ENCODE assay signal across 9 cellular contexts in the genomic region with DNA sequence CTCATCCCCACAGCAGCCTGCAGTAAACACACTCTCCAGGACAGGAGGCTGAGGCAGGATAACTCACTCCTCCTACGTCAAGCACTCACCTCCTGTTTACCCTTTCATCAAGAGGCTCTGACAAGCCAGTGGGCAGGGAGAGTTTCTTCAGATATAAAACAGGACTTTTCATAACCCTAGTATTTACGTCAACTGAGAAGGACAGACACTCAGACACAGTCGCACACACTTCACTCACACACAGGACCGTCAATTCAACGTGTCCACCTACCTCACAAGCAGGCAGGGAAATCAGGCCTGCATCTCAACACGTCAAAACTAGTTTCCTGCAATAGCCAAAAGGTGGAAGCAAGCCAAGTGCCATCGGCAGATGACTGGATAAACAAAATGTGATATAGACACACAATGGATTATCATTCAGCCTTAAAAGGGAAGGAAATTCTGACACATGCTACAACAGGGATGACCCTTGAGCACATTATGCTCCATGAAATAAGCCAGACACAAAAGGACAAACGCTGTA. TPM values are rescaled to one million over a fixed set of nuclear protein-coding genes. Genes with fewer than 3 reads are reported as not detected.
DNase-seq lines count a peak whose midpoint lies in the region; ATAC-seq, FAIRE-seq and TF ChIP-seq lines count a peak whose summit lies in the region.
"Had no signal": no experiment of that assay in that cellular context is flagged by ENCODE, and none has a peak within 500 bp of the region (broad histone marks: within the 10 kb centered on the region; RNA-seq: fewer than 3 reads in every experiment).

No MANE protein-coding gene starts in this region.

- no peak for TF ChIP-seq RAD21 in SK-N-SH (IDR thresholded peaks at IDR 0.05; ENCODE audit: low read length)

- no TSS peak for BruUV-seq in A673 (replicated peaks; lab: Mats Ljungman, UMichigan)

- no peak overlapping the region for H3K4me2 ChIP-seq in SK-N-SH

- TF ChIP-seq CTCF in SK-N-SH (IDR thresholded peaks at IDR 0.05) (no peak), psoas muscle (IDR thresholded peaks at IDR 0.05) (no peak), A673 (conservative IDR thresholded peaks at IDR 0.05; ENCODE audit: low read depth, low read length) (no peak), ovary (IDR thresholded peaks at IDR 0.05) (no peak)

- CTCF ChIA-PET in SK-N-SH (lab: Yijun Ruan, JAX) = no interaction called here
- CTCF ChIA-PET in A673 (lab: Charles Lee) = no interaction called here

- no peaks in the 10 kb centered on the region for H4K20me1 ChIP-seq in SK-N-SH (ENCODE audit: insufficient read depth)

- H3K9me3 ChIP-seq in SK-N-SH = no peaks in the 10 kb centered on the region
- no peaks in the 10 kb centered on the region for H3K9me3 ChIP-seq in psoas muscle
- no peaks in the 10 kb centered on the region for H3K9me3 ChIP-seq in A673 (ENCODE audit: low read depth, low read length, poor library complexity, severe bottlenecking)
- H3K9me3 ChIP-seq in ovary = no peaks in the 10 kb centered on the region

- peak; percentile 89 for FAIRE-seq in GM12892 (lab: Jason Lieb, UNC)
- FAIRE-seq: GM18507 had no signal

- H3K27me3 ChIP-seq in SK-N-SH (ENCODE audit: insufficient read depth) (no peaks in the 10 kb centered on the region), psoas muscle (ENCODE audit: insufficient read depth in 3 of 3, low read length in 2 of 3) (no peaks in the 10 kb centered on the region), A673 (replicated peaks; ENCODE audit: insufficient read depth, low read depth, low read length, poor library complexity) (no peaks in the 10 kb centered on the region), ovary (no peaks in the 10 kb centered on the region)

- H3K27ac ChIP-seq in SK-N-SH (ENCODE audit: low read depth in 2 of 2, low read length in 1 of 2) (no peak overlapping the region; a peak in 1 of 4 replicates), psoas muscle (peak overlapping the region; percentile 46), A673 (ENCODE audit: low read depth, low read length, poor library complexity, severe bottlenecking) (no peak overlapping the region), ovary (no peak overlapping the region)

- no peaks in the 10 kb centered on the region for H3F3A ChIP-seq in SK-N-SH (replicated peaks; ENCODE audit: insufficient read depth)

- no peaks in the 10 kb centered on the region for H3K79me2 ChIP-seq in SK-N-SH (ENCODE audit: insufficient read depth)

- H2AFZ ChIP-seq in SK-N-SH (ENCODE audit: low read depth) = no peak overlapping the region

- H3K4me3 ChIP-seq in SK-N-SH (ENCODE audit: low read depth in 2 of 2, low read length in 1 of 2) = no peak overlapping the region
- no peak overlapping the region for H3K4me3 ChIP-seq in psoas muscle
- H3K4me3 ChIP-seq in A673 (ENCODE audit: low read depth, low read length, poor library complexity, severe bottlenecking) = no peak overlapping the region
- no peak overlapping the region for H3K4me3 ChIP-seq in ovary

- peak in 1 of 2 experiments; percentile 36; a peak in 1 of 4 replicates for TF ChIP-seq EP300 in SK-N-SH (IDR thresholded peaks at IDR 0.05; ENCODE audit: borderline replicate concordance in 1 of 2, low read depth in 1 of 2, low read length in 1 of 2)
- no peak for TF ChIP-seq EP300 in ovary (IDR thresholded peaks at IDR 0.05)

- intact Hi-C loops in psoas muscle (cut with DNase I) (no loop called here), A673 (cut with micrococcal nuclease; ENCODE audit: unreplicated experiment) (no loop called here), ovary (cut with DNase I) (no loop called here)

- no peak overlapping the region for H3K9ac ChIP-seq in SK-N-SH

- POLR2A ChIA-PET in SK-N-SH (lab: Yijun Ruan, JAX) (no interaction called here), A673 (lab: Charles Lee; ENCODE audit: low non-redundant PET) (no interaction called here)

- 54% methylated on average over 8 of the region's 8 CpGs for WGBS in SK-N-SH (ENCODE audit: low lambda C conversion rate)
- 53 to 60% (median 59%) methylated on average over 8 of the region's 8 CpGs for WGBS in psoas muscle, 3 donors
- 72 to 83% (median 83%) methylated on average over 8 of the region's 8 CpGs for WGBS in ovary, 3 donors

- no peaks in the 10 kb centered on the region for H3K9me2 ChIP-seq in SK-N-SH

- H3K36me3 ChIP-seq in SK-N-SH (replicated peaks in 1 of 2; ENCODE audit: control insufficient read depth in 1 of 2, insufficient read depth in 2 of 2, low read length in 1 of 2) (no peaks in the 10 kb centered on the region), psoas muscle (ENCODE audit: insufficient read depth in 1 of 2, low read depth in 1 of 2) (no peaks in the 10 kb centered on the region), A673 (ENCODE audit: insufficient read depth, low read length, poor library complexity, severe bottlenecking) (no peaks in the 10 kb centered on the region), ovary (no peaks in the 10 kb centered on the region)

- TF ChIP-seq POLR2A in GM12892 (IDR thresholded peaks at IDR 0.05; ENCODE audit: low read depth, low read length) (no peak), ovary (IDR thresholded peaks at IDR 0.05) (no peak)

- H3K4me1 ChIP-seq in SK-N-SH (ENCODE audit: control insufficient read depth in 1 of 2, insufficient read depth in 2 of 2, low read depth in 1 of 2, low read length in 1 of 2) (peaks cover 0 to 18% of the 10 kb centered on the region in 2 experiments; a peak in 2 of 4 replicates), psoas muscle (peaks cover 66% of the 10 kb centered on the region), A673 (ENCODE audit: insufficient read depth, low read length, poor library complexity, severe bottlenecking) (peaks cover 21% of the 10 kb centered on the region), ovary (ENCODE audit: insufficient read depth) (peaks cover 4% of the 10 kb centered on the region)

- no peak for DNase-seq in GM12892 (ENCODE audit: insufficient read length)
- DNase-seq in SK-N-SH = peak; percentile 47
- peak; percentile 96 to 99 for DNase-seq in dermis microvascular lymphatic vessel endothelial cell (ENCODE audit: low read depth in 2 of 2)
- no peak for DNase-seq in psoas muscle
- DNase-seq in A673 (ENCODE audit: low spot score) = no peak
- DNase-seq in NCI-H128 (lab: John Stamatoyannopoulos, UW; ENCODE audit: unreplicated experiment) = no peak
- no peak for DNase-seq in SKM-1 treated with dmso at 0.1 percent for 144 hours (lab: John Stamatoyannopoulos, UW; ENCODE audit: unreplicated experiment)
- no peak for DNase-seq in ovary

- ATAC-seq in psoas muscle = no peak

TF ChIP-seq in SK-N-SH, 30 proteins besides CTCF, POLR2A, EP300 and RAD21 (continues in another document):
- TF ChIP-seq TAF1 (IDR thresholded peaks at IDR 0.05; ENCODE audit: borderline replicate concordance, low read depth, low read length) = no peak
- no peak for TF ChIP-seq CHD2 (IDR thresholded peaks at IDR 0.05; ENCODE audit: low read length, partially characterized antibody)
- TF ChIP-seq YY1 (IDR thresholded peaks at IDR 0.05; ENCODE audit: low read depth) = no peak
- TF ChIP-seq RXRA (IDR thresholded peaks at IDR 0.05; ENCODE audit: borderline replicate concordance, low read depth) = no peak
- TF ChIP-seq REST (IDR thresholded peaks at IDR 0.05; ENCODE audit: low read depth, low read length) = no peak
- no peak for TF ChIP-seq NRF1 (IDR thresholded peaks at IDR 0.05; ENCODE audit: low read depth, low read length)
- TF ChIP-seq SMC3 (IDR thresholded peaks at IDR 0.05; ENCODE audit: low read depth, low read length) = no peak
- TF ChIP-seq FOXJ3 (CRISPR knock-in tag; IDR thresholded peaks at IDR 0.05) = peak; percentile 77; the same call in 1 of the 2 replicates
- TF ChIP-seq TEAD4 (IDR thresholded peaks at IDR 0.05; ENCODE audit: borderline replicate concordance, insufficient read depth) = no peak
- peak; percentile 48; the same call in 1 of the 2 replicates for TF ChIP-seq MXI1 (IDR thresholded peaks at IDR 0.05; ENCODE audit: low read depth, low read length)

RNA-seq across cellular contexts. Expression of gene ITPKB, which starts 48.6 kb away (rescaled TPM):
- polyA plus RNA-seq in GM12892 (2012; ENCODE audit: missing spikeins) = 8.6 TPM
- 1.8 and 2.4 TPM in 2 replicates for polyA plus RNA-seq in SK-N-SH (2012; rRNA removed)
- polyA plus RNA-seq in SK-N-SH (2012; cell fraction: cytosol; rRNA removed) = 1.0 and 1.7 TPM in 2 replicates
- 3.5 and 3.6 TPM in 2 replicates for polyA plus RNA-seq in SK-N-SH (2012; cell fraction: nucleus; rRNA removed)
- 23.6 and 31.6 TPM in 2 replicates for total RNA-seq in dermis microvascular lymphatic vessel endothelial cell
- total RNA-seq in psoas muscle = 10 to 100 TPM in 3 of 4 donors, 1 to 10 TPM in 1; 7.7 to 14.1 (median 12.3) TPM
- polyA plus RNA-seq in psoas muscle = 1 to 10 TPM; 3.9 to 8.9 (median 8.4) TPM
- 12.5 and 14.1 TPM in 2 replicates for total RNA-seq in A673 (2021)
- total RNA-seq in ovary = 10 to 100 TPM; 13.6 to 43.2 (median 20.5) TPM
- 10 to 100 TPM; 11.3 to 19.5 TPM for polyA plus RNA-seq in ovary

Comparison
In these comparisons a context has a peak if more than half of its experiments do, and no peak if none do; other contexts are left out.
1. DNase-seq: peak in SK-N-SH (single experiment) and dermis microvascular lymphatic vessel endothelial cell (2 of 2); none in GM12892 (single experiment), psoas muscle (0 of 2), A673 (single experiment), NCI-H128 (single experiment), SKM-1 treated with dmso at 0.1 percent for 144 hours (single experiment) and ovary (0 of 5).